7 cellular contexts compared by ENCODE assay signal in genomic region chr2:189440644-189440946, GRCh38. TPM values are rescaled to one million over a fixed set of nuclear protein-coding genes. Genes with fewer than 3 reads are reported as not detected.
A peak's percentile ranks its signal among the peaks of the same experiment; 100 is the strongest.
DNase-seq lines count a peak whose midpoint lies in the region; ATAC-seq lines count a peak whose summit lies in the region.

No MANE protein-coding gene starts in this region.

- H3K4me3 Mint-ChIP-seq in activated naive CD8-positive, alpha-beta T cell treated with anti-CD3 and anti-CD28 coated beads, Interleukin-2, amount 50 U/mL, for 24 hours, result no peak overlapping the region
- H3K4me3 Mint-ChIP-seq in immature natural killer cell, result peak overlapping the region; percentile 98 to 100 (median 100)

- DNase-seq in activated naive CD8-positive, alpha-beta T cell treated with anti-CD3 and anti-CD28 coated beads, Interleukin-2, amount 50 U/mL, for 24 hours, result no peak
- DNase-seq in immature natural killer cell (no peak), substantia nigra (lab: John Stamatoyannopoulos, UW) (peak in 9 of 49 donors; percentile 18 to 72 (median 54)), KG1 (lab: John Stamatoyannopoulos, UW) (no peak)
- DNase-seq in stimulated activated CD4-positive, alpha-beta T cell treated with anti-CD3 and anti-CD28 coated beads, Interleukin-4, amount 100 ng/mL, for 4 hours, result no peak

- no peak overlapping the region for H3K27ac Mint-ChIP-seq in activated naive CD8-positive, alpha-beta T cell treated with anti-CD3 and anti-CD28 coated beads, Interleukin-2, amount 50 U/mL, for 24 hours
- peak overlapping the region; percentile 98 to 100 (median 99) for H3K27ac Mint-ChIP-seq in immature natural killer cell

- ATAC-seq in GM19397 (IDR thresholded peaks at IDR 0.05; ENCODE audit: unreplicated experiment) (peak; percentile 27), HG03097 (IDR thresholded peaks at IDR 0.05; ENCODE audit: low FRiP score, unreplicated experiment) (peak; percentile 25)
- ATAC-seq in activated naive CD8-positive, alpha-beta T cell treated with anti-CD3 and anti-CD28 coated beads, Interleukin-2, amount 50 U/mL, for 24 hours, result peak; percentile 5

- H3K9me3 Mint-ChIP-seq in activated naive CD8-positive, alpha-beta T cell treated with anti-CD3 and anti-CD28 coated beads, Interleukin-2, amount 50 U/mL, for 24 hours, result no peaks in the 10 kb centered on the region
- H3K9me3 Mint-ChIP-seq in immature natural killer cell, result no peaks in the 10 kb centered on the region

- H3K36me3 Mint-ChIP-seq in activated naive CD8-positive, alpha-beta T cell treated with anti-CD3 and anti-CD28 coated beads, Interleukin-2, amount 50 U/mL, for 24 hours (ENCODE audit: low read depth), result peaks cover 7% of the 10 kb centered on the region
- no peaks in the 10 kb centered on the region for H3K36me3 Mint-ChIP-seq in immature natural killer cell

- H3K27ac ChIP-seq in substantia nigra (ENCODE audit: low read depth, low read length, poor library complexity, severe bottlenecking), result peak overlapping the region; percentile 88

- H3K4me1 Mint-ChIP-seq in activated naive CD8-positive, alpha-beta T cell treated with anti-CD3 and anti-CD28 coated beads, Interleukin-2, amount 50 U/mL, for 24 hours, result peaks cover 23% of the 10 kb centered on the region
- peaks cover 17 to 21% of the 10 kb centered on the region in 2 donors for H3K4me1 Mint-ChIP-seq in immature natural killer cell

- no peaks in the 10 kb centered on the region for H3K27me3 Mint-ChIP-seq in activated naive CD8-positive, alpha-beta T cell treated with anti-CD3 and anti-CD28 coated beads, Interleukin-2, amount 50 U/mL, for 24 hours
- peaks cover 3 to 10% (median 3%) of the 10 kb centered on the region in 3 donors for H3K27me3 Mint-ChIP-seq in immature natural killer cell (ENCODE audit: low read depth in 3 of 3)

RNA-seq across cellular contexts. Expression of gene WDR75, which starts 0.7 kb away (rescaled TPM):
- 10 to 100 TPM in 1 of 3 donors, 1 to 10 TPM in 2; 2.2 to 12.5 (median 8.1) TPM for polyA plus RNA-seq in immature natural killer cell
